Comparison of ENCODE assay signal across 30 cellular contexts in the genomic region with DNA sequence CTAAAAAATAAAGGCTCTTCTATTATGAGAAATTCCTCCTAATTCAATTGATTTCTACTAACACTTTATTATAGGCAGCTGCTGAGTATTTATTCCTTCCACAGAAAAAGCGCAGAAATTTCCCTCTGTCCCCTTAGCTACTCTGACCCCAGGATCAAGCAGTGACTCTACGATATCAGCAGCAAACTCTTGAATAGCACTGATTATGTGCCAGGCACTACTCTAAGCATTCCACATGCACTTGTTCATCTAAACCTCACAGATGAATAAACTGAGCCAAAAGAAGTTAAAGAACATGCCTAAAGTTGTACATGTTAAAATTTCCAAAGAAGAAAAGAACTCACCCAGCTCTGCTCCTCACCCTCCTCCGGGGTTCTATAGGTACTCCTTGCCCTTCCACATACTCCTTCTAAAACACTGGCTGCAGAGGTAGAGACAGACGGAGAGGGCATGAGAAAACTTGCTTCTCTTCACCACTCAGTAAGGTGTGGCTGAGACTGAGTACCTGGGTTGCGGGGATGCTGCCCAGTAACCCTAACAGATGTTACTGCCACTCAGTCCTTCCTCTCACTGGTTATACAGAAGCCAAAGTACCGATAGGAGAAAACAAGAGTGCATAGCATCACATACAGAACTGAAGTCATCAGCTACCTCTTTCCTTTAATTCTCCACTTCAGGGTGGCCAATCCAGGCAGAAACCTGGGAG. TPM values are rescaled to one million over a fixed set of nuclear protein-coding genes. Genes with fewer than 3 reads are reported as not detected.
DNase-seq lines count a peak whose midpoint lies in the region; ATAC-seq, FAIRE-seq and TF ChIP-seq lines count a peak whose summit lies in the region.
"Had no signal": no experiment of that assay in that cellular context is flagged by ENCODE, and none has a peak within 500 bp of the region (broad histone marks: within the 10 kb centered on the region; RNA-seq: fewer than 3 reads in every experiment).

No MANE protein-coding gene starts in this region.

- POLR2A ChIA-PET in A549 (lab: Yijun Ruan, JAX) = interaction anchor here (1.2 kb wide), 1 partner anchor 10 kb away, joined by 3 read pairs; a partner anchor contains a TSS
- POLR2A ChIA-PET in IMR-90 (lab: Charles Lee; ENCODE audit: unreplicated experiment) = no interaction called here
- POLR2A ChIA-PET in OCI-LY7 (lab: Charles Lee) = no interaction called here

- H3K4me2 ChIP-seq in A549 (no peak overlapping the region), IMR-90 (ENCODE audit: low read depth, low read length) (no peak overlapping the region), OCI-LY7 (ENCODE audit: low read length) (no peak overlapping the region)

- H3K79me1 ChIP-seq in IMR-90 (ENCODE audit: low read depth in 1 of 2, low read length in 2 of 2) = peaks cover 39 to 55% of the 10 kb centered on the region in 2 experiments

- H2BK5ac ChIP-seq in IMR-90 (ENCODE audit: low read depth, low read length, poor library complexity, severe bottlenecking) = no peak overlapping the region

- H3K27ac ChIP-seq in A549 (no peak overlapping the region), IMR-90 (ENCODE audit: insufficient read depth, low read length) (no peak overlapping the region), spleen (no peak overlapping the region), OCI-LY7 (ENCODE audit: low read depth, low read length, poor library complexity, severe bottlenecking) (no peak overlapping the region)
- H3K27ac ChIP-seq: esophagus squamous epithelium, gastrocnemius medialis, parathyroid adenoma, right lobe of liver had no signal

- no peaks in the 10 kb centered on the region for H3K9me2 ChIP-seq in OCI-LY7 (ENCODE audit: insufficient read depth, low read length)

- H3K9me3 Mint-ChIP-seq in nephron = no peaks in the 10 kb centered on the region
- H3K9me3 Mint-ChIP-seq: activated CD4-positive, alpha-beta memory T cell treated with anti-CD3 and anti-CD28 coated beads for 36 hours; activated T-helper 1 cell treated with anti-CD3 and anti-CD28 coated beads, Interleukin-12 subunit alpha, Interleukin-12 subunit beta, Interleukin-2, Interleukin-4 antibody, amounts not matched to agents 30 ng/mL and 10 ng/mL and 1 ng/mL, durations not matched to agents 14 hours and 24 hours and 36 hours; brain had no signal

- H3K9me3 ChIP-seq in A549 (no peaks in the 10 kb centered on the region), IMR-90 (ENCODE audit: control insufficient read depth, insufficient read depth, low read length) (no peaks in the 10 kb centered on the region), spleen (no peaks in the 10 kb centered on the region), OCI-LY7 (ENCODE audit: low read length) (no peaks in the 10 kb centered on the region)
- H3K9me3 ChIP-seq: BE2C, esophagus squamous epithelium, gastrocnemius medialis, right lobe of liver had no signal

- H3K9me1 ChIP-seq in IMR-90 (ENCODE audit: insufficient read depth, low read length) = peaks cover 12% of the 10 kb centered on the region; the same call in 1 of the 2 replicates

- DNase-seq in A549 (ENCODE audit: low read depth in 1 of 2, low spot score in 1 of 2) (no peak), IMR-90 (peak; percentile 34), spleen (no peak), OCI-LY7 (ENCODE audit: low spot score) (no peak)
- DNase-seq in stimulated activated CD8-positive, alpha-beta memory T cell treated with anti-CD3 and anti-CD28 coated beads, Interleukin-4, amount 100 ng/mL, for 48 hours = no peak
- DNase-seq in stimulated activated naive CD4-positive, alpha-beta T cell (lab: John Stamatoyannopoulos, UW) = no peak
- DNase-seq: activated CD4-positive, alpha-beta memory T cell treated with anti-CD3 and anti-CD28 coated beads for 36 hours; activated CD4-positive, CD25-positive, alpha-beta regulatory T cell treated with anti-CD3 and anti-CD28 coated beads, Interleukin-2, amount 50 U/mL, for 72 hours; activated naive CD4-positive, alpha-beta T cell treated with Interleukin-2 at 50 U/mL for 16 hours; BE2C; cerebellar nuclear complex; dermis blood vessel endothelial cell; esophagus squamous epithelium; gastrocnemius medialis; H7; mammary epithelial cell; MV-4-11; NCI-H1436; NCI-H2081; NCI-H2227 treated with DMSO at 0.1 percent for 48 hours; NCI-H526; right lobe of liver; stimulated activated CD4-positive, alpha-beta T cell treated with anti-CD3 and anti-CD28 coated beads, Interleukin-4, amount 100 ng/mL, for 24 hours; T-helper 2 cell had no signal

- FAIRE-seq in A549 (lab: Jason Lieb, UNC) = no peak
- FAIRE-seq: HepG2 had no signal

- no peaks in the 10 kb centered on the region for H3K27me3 Mint-ChIP-seq in nephron (ENCODE audit: low read depth)
- H3K27me3 Mint-ChIP-seq: activated CD4-positive, alpha-beta memory T cell treated with anti-CD3 and anti-CD28 coated beads for 36 hours; brain had no signal

- ATAC-seq in A549 (peak; percentile 21 to 37; a peak in 1 of 6 replicates), IMR-90 (ENCODE audit: low read depth) (peak; percentile 62), esophagus mucosa (peak; percentile 43)
- ATAC-seq: gastrocnemius medialis, HepG2, right lobe of liver had no signal

- CTCF ChIA-PET in A549 (lab: Yijun Ruan, JAX) (interaction anchor here (0.8 to 2.0 kb wide), 2 partner anchors 9 to 69 kb away, joined by 3 to 9 read pairs; no protein-coding TSS in a partner anchor), IMR-90 (lab: Yijun Ruan, JAX) (no interaction called here), OCI-LY7 (lab: Charles Lee; ENCODE audit: unreplicated experiment) (no interaction called here)

- H2BK120ac ChIP-seq in IMR-90 (ENCODE audit: low read depth, low read length) = no peak overlapping the region

- intact Hi-C loops in IMR-90 (cut with micrococcal nuclease) (no loop called here), spleen (cut with DNase I; ENCODE audit: low total_unique reads) (no loop called here), OCI-LY7 (cut with micrococcal nuclease; ENCODE audit: unreplicated experiment) (no loop called here)

- H3K4me1 Mint-ChIP-seq in nephron = peaks cover 27% of the 10 kb centered on the region

- no peak overlapping the region for H3K4ac ChIP-seq in IMR-90 (ENCODE audit: low read depth, low read length)

- H3K36me3 Mint-ChIP-seq in nephron (ENCODE audit: low read depth) = no peaks in the 10 kb centered on the region
- H3K36me3 Mint-ChIP-seq: brain had no signal

- 87% methylated on average over 6 of the region's 6 CpGs for WGBS in A549 (ENCODE audit: missing lambda C conversion rate)
- WGBS in IMR-90 (ENCODE audit: extremely low coverage in 2 of 2, insufficient read length in 1 of 2), 2 experiments = no CpG with 5 or more reads among the region's 6 CpGs
- WGBS in spleen, 5 donors = 90 to 94% (median 94%) methylated on average over 6 of the region's 6 CpGs

- BruUV-seq in IMR-90 (replicated peaks; lab: Mats Ljungman, UMichigan) (no TSS peak), OCI-LY7 (replicated peaks; lab: Mats Ljungman, UMichigan) (no TSS peak)

- no peak overlapping the region for H4K91ac ChIP-seq in IMR-90 (ENCODE audit: insufficient read depth, low read depth, low read length)

- H3K9ac ChIP-seq in IMR-90 (ENCODE audit: low read depth, low read length) = no peak overlapping the region
- H3K9ac ChIP-seq: parathyroid adenoma had no signal

- H3K27ac Mint-ChIP-seq in nephron = peak overlapping the region in 2 of 3 experiments; percentile 13 to 50
- H3K27ac Mint-ChIP-seq: activated CD4-positive, alpha-beta memory T cell treated with anti-CD3 and anti-CD28 coated beads for 36 hours; activated T-helper 1 cell treated with anti-CD3 and anti-CD28 coated beads, Interleukin-12 subunit alpha, Interleukin-12 subunit beta, Interleukin-2, Interleukin-4 antibody, amounts not matched to agents 30 ng/mL and 10 ng/mL and 1 ng/mL, durations not matched to agents 14 hours and 24 hours and 36 hours; brain had no signal

- TF ChIP-seq EP300 in A549 (IDR thresholded peaks at IDR 0.05) = no peak

- H3K79me2 ChIP-seq in OCI-LY7 (ENCODE audit: insufficient read depth, low read depth, low read length) = peaks cover 96% of the 10 kb centered on the region

- no peaks in the 10 kb centered on the region for H3K36me3 ChIP-seq in IMR-90 (ENCODE audit: control insufficient read depth, insufficient read depth, low read length)
- H3K36me3 ChIP-seq in spleen = peaks cover 0 to 12% (median 0%) of the 10 kb centered on the region in 6 donors
- peaks cover 6% of the 10 kb centered on the region; the same call in 1 of the 2 replicates for H3K36me3 ChIP-seq in OCI-LY7 (ENCODE audit: insufficient read depth, low read length)
- H3K36me3 ChIP-seq: BE2C, esophagus squamous epithelium, gastrocnemius medialis, right lobe of liver had no signal

- H3K27me3 ChIP-seq in IMR-90 (ENCODE audit: control insufficient read depth, insufficient read depth, low read length) (no peaks in the 10 kb centered on the region), spleen (replicated peaks in 1 of 7) (no peaks in the 10 kb centered on the region)
- H3K27me3 ChIP-seq: BE2C, esophagus squamous epithelium, gastrocnemius medialis, right lobe of liver had no signal

- dilution Hi-C loops in IMR-90 (cut with HindIII; ENCODE audit: low sequenced_read_pairs, unreplicated experiment) = no loop called here

- no peak overlapping the region for H2BK20ac ChIP-seq in IMR-90 (ENCODE audit: low read depth, low read length)

- H3K4me3 ChIP-seq in A549 (no peak overlapping the region), IMR-90 (ENCODE audit: insufficient read depth, low read depth, low read length) (no peak overlapping the region), spleen (no peak overlapping the region), OCI-LY7 (ENCODE audit: low read depth, low read length, poor library complexity, severe bottlenecking) (no peak overlapping the region)
- H3K4me3 ChIP-seq: esophagus squamous epithelium, gastrocnemius medialis, right lobe of liver had no signal

- H3K56ac ChIP-seq in IMR-90 (ENCODE audit: extremely low read depth, insufficient read depth, low read length) = no peak overlapping the region

- H2AK5ac ChIP-seq in IMR-90 (ENCODE audit: low read depth, low read length) = no peak overlapping the region; the same call in 1 of the 2 replicates

- TF ChIP-seq RAD21 in A549 (conservative IDR thresholded peaks at IDR 0.05 in 1 of 2, IDR thresholded peaks at IDR 0.05 in 1 of 2) = no peak
- no peak for TF ChIP-seq RAD21 in IMR-90 (IDR thresholded peaks at IDR 0.05; ENCODE audit: low read length)

- no peak overlapping the region for H3K4me3 Mint-ChIP-seq in nephron
- H3K4me3 Mint-ChIP-seq: activated CD4-positive, alpha-beta memory T cell treated with anti-CD3 and anti-CD28 coated beads for 36 hours; activated T-helper 1 cell treated with anti-CD3 and anti-CD28 coated beads, Interleukin-12 subunit alpha, Interleukin-12 subunit beta, Interleukin-2, Interleukin-4 antibody, amounts not matched to agents 30 ng/mL and 10 ng/mL and 1 ng/mL, durations not matched to agents 14 hours and 24 hours and 36 hours; brain had no signal

- H3K4me1 ChIP-seq in A549 (no peaks in the 10 kb centered on the region), IMR-90 (ENCODE audit: control insufficient read depth, insufficient read depth, low read length) (peaks cover 4% of the 10 kb centered on the region), spleen (peaks cover 3 to 73% (median 21%) of the 10 kb centered on the region in 6 donors), OCI-LY7 (ENCODE audit: insufficient read depth, low read length, poor library complexity, severe bottlenecking) (no peaks in the 10 kb centered on the region)
- H3K4me1 ChIP-seq: BE2C, right lobe of liver had no signal

- H3K14ac ChIP-seq in IMR-90 (replicated peaks; ENCODE audit: low read depth, low read length) = no peak overlapping the region

- H2AFZ ChIP-seq in IMR-90 (replicated peaks; ENCODE audit: low read length, poor library complexity) (no peak overlapping the region), OCI-LY7 (ENCODE audit: low read length) (no peak overlapping the region)
- H2AFZ ChIP-seq: parathyroid adenoma had no signal

- H2BK15ac ChIP-seq in IMR-90 (ENCODE audit: low read depth, low read length) = no peak overlapping the region

- no peak overlapping the region for H3K23ac ChIP-seq in IMR-90 (ENCODE audit: low read depth, low read length)

- peaks cover 37% of the 10 kb centered on the region for H4K20me1 ChIP-seq in IMR-90 (ENCODE audit: insufficient read depth, low read length)
- H4K20me1 ChIP-seq in OCI-LY7 (ENCODE audit: insufficient read depth, low read length) = peaks cover 17% of the 10 kb centered on the region; the same call in 1 of the 2 replicates

- no peak for TF ChIP-seq POLR2A in A549 (IDR thresholded peaks at IDR 0.05; ENCODE audit: low read length)
- TF ChIP-seq POLR2A in IMR-90 (IDR thresholded peaks at IDR 0.05; ENCODE audit: low read depth, low read length) = no peak
- TF ChIP-seq POLR2A in spleen (IDR thresholded peaks at IDR 0.05) = no peak

- no peak overlapping the region for H3K18ac ChIP-seq in IMR-90 (ENCODE audit: low read depth, low read length)

- in situ Hi-C loops in IMR-90 (cut with MboI; ENCODE audit: low sequenced_read_pairs) = no loop called here

- no peak overlapping the region for H4K5ac ChIP-seq in IMR-90 (ENCODE audit: low read depth, low read length)

- no peak overlapping the region for H4K8ac ChIP-seq in IMR-90 (ENCODE audit: low read depth in 2 of 2, low read length in 2 of 2)

- no peak for TF ChIP-seq CTCF in A549 (IDR thresholded peaks at IDR 0.05)
- TF ChIP-seq CTCF in IMR-90 (conservative IDR thresholded peaks at IDR 0.05; ENCODE audit: low read depth, low read length) = no peak
- no peak for TF ChIP-seq CTCF in nephron (IDR thresholded peaks at IDR 0.05; ENCODE audit: unreplicated experiment in 3 of 3)
- TF ChIP-seq CTCF in spleen (IDR thresholded peaks at IDR 0.05 in 8 of 11, conservative IDR thresholded peaks at IDR 0.05 in 3 of 11) = no peak
- TF ChIP-seq CTCF in OCI-LY7 (conservative IDR thresholded peaks at IDR 0.05; ENCODE audit: low read length) = no peak

- H2AK9ac ChIP-seq in IMR-90 (replicated peaks; ENCODE audit: low read depth, low read length, poor library complexity) = no peak overlapping the region

RNA-seq across cellular contexts. Expression of a gene that starts 9.9 kb away (rescaled TPM):
- polyA plus RNA-seq in A549 (2011; rRNA removed) = 42.0 and 89.1 TPM in 2 replicates
- polyA plus RNA-seq in A549 (2012; cell fraction: cytosol; rRNA removed) = 16.1 and 21.6 TPM in 2 replicates
- 3.2 and 5.3 TPM in 2 replicates for polyA plus RNA-seq in A549 (2012; cell fraction: nucleus; rRNA removed)
- polyA plus RNA-seq in A549 (2017; fragmentation: RNase III; extraction: RNeasy Plus Mini Kit Qiagen cat#74134 plus additional on column Dnase treatment) = 57.5 to 69.8 TPM (median 62.5 TPM) in 3 replicates
- 4.1 and 4.2 TPM in 2 replicates for polyA minus RNA-seq in A549 (2011; rRNA and poly(A)+ RNA removed)
- total RNA-seq in IMR-90 (2012; rRNA removed) = 2.7 and 13.6 TPM in 2 replicates
- polyA plus RNA-seq in IMR-90 (2012; rRNA removed) = 14.3 and 16.7 TPM in 2 replicates
- 1.7 and 3.4 TPM in 2 replicates for polyA plus RNA-seq in IMR-90 (2012; cell fraction: cytosol; rRNA removed)
- 0.37 and 7.2 TPM in 2 replicates for polyA plus RNA-seq in IMR-90 (2012; cell fraction: nucleus; rRNA removed; ENCODE audit: low replicate concordance)
- total RNA-seq in esophagus mucosa = 11.2 TPM
- total RNA-seq in spleen = 10 to 100 TPM; 18.7 to 50.5 (median 26.1) TPM
- polyA plus RNA-seq in spleen = 10 to 100 TPM; 15.2 to 30.7 (median 23.2) TPM
- 19.1 and 30.1 TPM in 2 replicates for total RNA-seq in OCI-LY7 (2014; rRNA removed; shearing (Covaris generic))
- 36.3 and 37.9 TPM in 2 replicates for total RNA-seq in OCI-LY7 (2022)
